In genomic region chrX:142499992-142500391, GRCh38 we compare ENCODE assay signal across 35 cellular contexts.
"Had no signal": no experiment of that assay in that cellular context is flagged by ENCODE, and none has a peak within 500 bp of the region (broad histone marks: within the 10 kb centered on the region; RNA-seq: fewer than 3 reads in every experiment).

No MANE protein-coding gene starts in this region.

- DNase-seq: MG63, MM.1S, MV-4-11, NCI-H1048, NCI-H1092, NCI-H1092 treated with DMSO at 0.1 percent for 48 hours, NCI-H1105, NCI-H1105 treated with DMSO at 0.1 percent for 48 hours, NCI-H1417, NCI-H1417 treated with DMSO at 0.1 percent for 48 hours, NCI-H1436, NCI-H1436 treated with DMSO at 0.1 percent for 48 hours, NCI-H146, NCI-H1694, NCI-H1694 treated with DMSO at 0.1 percent for 48 hours, NCI-H187, NCI-H187 treated with DMSO at 0.1 percent for 48 hours, NCI-H1930, NCI-H2029, NCI-H2029 treated with DMSO at 0.1 percent for 48 hours, NCI-H2081, NCI-H2081 treated with DMSO at 0.1 percent for 48 hours, NCI-H2107, NCI-H2171, NCI-H2171 treated with DMSO at 0.1 percent for 48 hours, NCI-H2227 treated with DMSO at 0.1 percent for 48 hours, NCI-H226, NCI-H345, NCI-H446, NCI-H446 treated with DMSO at 0.1 percent for 48 hours, NCI-H510A, NCI-H510A treated with DMSO at 0.1 percent for 48 hours, NCI-H524, NCI-H524 treated with DMSO at 0.1 percent for 48 hours, NCI-H526 had no signal

- H3K4me3 ChIP-seq: MG63 had no signal

- H3K36me3 ChIP-seq: MG63 had no signal

- H3K9me3 ChIP-seq: MG63 had no signal

- H3K27me3 ChIP-seq: MG63 had no signal
